ENCODE assay signal across 8 cellular contexts in the genomic region with DNA sequence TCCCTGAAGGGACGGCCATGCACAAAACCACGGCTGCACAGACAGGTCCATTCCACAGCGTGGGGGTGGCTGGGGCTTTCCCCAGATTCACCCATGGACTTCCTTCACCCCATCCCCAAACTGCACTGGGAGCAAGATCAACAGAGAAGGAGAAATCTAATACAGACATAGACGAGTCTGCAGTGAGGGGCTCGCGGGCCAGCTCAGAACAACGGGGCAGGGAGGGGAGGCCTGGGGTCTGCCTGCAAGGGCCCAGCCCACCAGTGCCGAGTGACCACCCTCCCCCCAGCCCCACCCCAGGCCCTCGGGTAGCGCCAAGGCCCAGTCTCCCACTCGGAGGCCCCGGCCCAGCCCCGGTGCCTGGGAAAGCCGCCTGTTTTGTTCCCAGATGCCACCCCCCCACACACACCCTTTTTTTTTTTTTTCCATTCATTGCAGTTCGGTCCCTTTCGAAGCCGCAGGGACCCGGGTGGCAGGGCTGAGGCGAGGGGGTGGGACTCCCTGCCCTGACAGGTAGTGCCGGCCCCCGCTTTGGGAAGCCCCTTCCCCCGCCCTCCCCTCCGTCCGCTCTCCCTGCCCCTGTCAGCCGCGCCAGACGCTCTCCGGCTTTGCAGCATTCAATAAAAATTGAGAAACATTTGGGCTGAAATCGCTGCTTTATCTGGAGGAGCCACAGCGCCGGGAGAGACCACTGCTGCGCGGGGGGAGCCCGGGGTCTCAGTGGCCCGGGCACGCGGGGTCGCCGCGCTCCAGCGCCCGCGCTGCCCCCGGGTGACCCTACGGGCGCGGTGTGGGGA. TPM values are rescaled to one million over a fixed set of nuclear protein-coding genes. Genes with fewer than 3 reads are reported as not detected.
DNase-seq lines count a peak whose midpoint lies in the region; ATAC-seq, FAIRE-seq and TF ChIP-seq lines count a peak whose summit lies in the region.

No MANE protein-coding gene starts in this region.

- no peaks in the 10 kb centered on the region for H3K36me3 ChIP-seq in hepatocyte (replicated peaks; ENCODE audit: insufficient read depth, low read depth)

- peaks cover 5% of the 10 kb centered on the region for H4K20me1 ChIP-seq in hepatocyte (ENCODE audit: insufficient read depth, poor library complexity, severe bottlenecking)

- peak overlapping the region; percentile 99 to 100 for H3K27ac ChIP-seq in A549
- peak overlapping the region; percentile 53 for H3K27ac ChIP-seq in hepatocyte

- peak overlapping the region; percentile 98 for H3K4me2 ChIP-seq in A549
- H3K4me2 ChIP-seq in hepatocyte, result peak overlapping the region; percentile 99

- CTCF ChIA-PET in A549 (lab: Yijun Ruan, JAX), result interaction anchor here (0.8 to 1.8 kb wide), 5 partner anchors 12 to 98 kb away, joined by 4 to 8 read pairs (median 5); no protein-coding TSS in a partner anchor

- H3K4me3 ChIP-seq in A549 (peak overlapping the region; percentile 97), hepatocyte (peak overlapping the region; percentile 79)

- H3K27me3 ChIP-seq in hepatocyte, result no peaks in the 10 kb centered on the region

- ATAC-seq in A549 (peak; percentile 54 to 60), GM18870 (IDR thresholded peaks at IDR 0.05; ENCODE audit: unreplicated experiment) (no peak)

- H3K4me1 ChIP-seq in A549 (peaks cover 27% of the 10 kb centered on the region), hepatocyte (ENCODE audit: insufficient read depth) (peaks cover 19% of the 10 kb centered on the region)

- POLR2A ChIA-PET in A549 (lab: Yijun Ruan, JAX), result no interaction called here

- peak; percentile 24 to 36 for DNase-seq in A549 (ENCODE audit: low read depth in 1 of 2, low spot score in 1 of 2)
- peak; percentile 55 for DNase-seq in GM19239 (ENCODE audit: insufficient read length, low spot score)
- peak; percentile 54 to 82 for DNase-seq in NOMO-1 (lab: John Stamatoyannopoulos, UW; ENCODE audit: unreplicated experiment in 2 of 2)
- DNase-seq in amygdala (lab: John Stamatoyannopoulos, UW), result peak in 40 of 56 donors; percentile 13 to 79 (median 54)
- peak; percentile 79 for DNase-seq in hepatocyte (ENCODE audit: low spot score)
- peak; percentile 28 for DNase-seq in renal cortical epithelial cell (ENCODE audit: low read depth)
- no peak for DNase-seq in COLO829 (ENCODE audit: low spot score)

- TF ChIP-seq POLR2A in A549 (IDR thresholded peaks at IDR 0.05; ENCODE audit: low read length), result no peak

- no peak overlapping the region for H2AFZ ChIP-seq in hepatocyte

- TF ChIP-seq EP300 in A549 (IDR thresholded peaks at IDR 0.05), result no peak

- TF ChIP-seq RAD21 in A549 (conservative IDR thresholded peaks at IDR 0.05 in 1 of 2, IDR thresholded peaks at IDR 0.05 in 1 of 2), result no peak

- peaks cover 25% of the 10 kb centered on the region for H3K79me2 ChIP-seq in hepatocyte

- 14% methylated on average over 18 of the region's 47 CpGs for WGBS in A549 (ENCODE audit: missing lambda C conversion rate)
- 8% methylated on average over 29 of the region's 47 CpGs for WGBS in hepatocyte (ENCODE audit: low lambda C conversion rate, missing lambda C conversion rate)

- TF ChIP-seq CTCF in A549 (IDR thresholded peaks at IDR 0.05) (no peak), hepatocyte (IDR thresholded peaks at IDR 0.05; ENCODE audit: poor library complexity) (no peak)

- H3K9me3 ChIP-seq in A549, result no peaks in the 10 kb centered on the region
- no peaks in the 10 kb centered on the region for H3K9me3 ChIP-seq in hepatocyte (ENCODE audit: low read depth)

- FAIRE-seq in A549 (lab: Jason Lieb, UNC) (no peak), GM19239 (lab: Jason Lieb, UNC) (no peak)

- no peaks in the 10 kb centered on the region for H3K9me2 ChIP-seq in hepatocyte (replicated peaks; ENCODE audit: insufficient read depth)

TF ChIP-seq in A549, 52 proteins besides CTCF, POLR2A, EP300 and RAD21:
- TF ChIP-seq, protein P1, sequence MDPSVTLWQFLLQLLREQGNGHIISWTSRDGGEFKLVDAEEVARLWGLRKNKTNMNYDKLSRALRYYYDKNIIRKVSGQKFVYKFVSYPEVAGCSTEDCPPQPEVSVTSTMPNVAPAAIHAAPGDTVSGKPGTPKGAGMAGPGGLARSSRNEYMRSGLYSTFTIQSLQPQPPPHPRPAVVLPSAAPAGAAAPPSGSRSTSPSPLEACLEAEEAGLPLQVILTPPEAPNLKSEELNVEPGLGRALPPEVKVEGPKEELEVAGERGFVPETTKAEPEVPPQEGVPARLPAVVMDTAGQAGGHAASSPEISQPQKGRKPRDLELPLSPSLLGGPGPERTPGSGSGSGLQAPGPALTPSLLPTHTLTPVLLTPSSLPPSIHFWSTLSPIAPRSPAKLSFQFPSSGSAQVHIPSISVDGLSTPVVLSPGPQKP (IDR thresholded peaks at IDR 0.05; ENCODE audit: low read depth, low read length), result no peak
- no peak for TF ChIP-seq JUN (IDR thresholded peaks at IDR 0.05)

RNA-seq across cellular contexts. Expression of gene EPHB2, which starts 0.6 kb away (rescaled TPM):
- polyA plus RNA-seq in A549 (2011; rRNA removed) (13.0 and 15.9 TPM in 2 replicates), A549 (2017; fragmentation: RNase III; extraction: RNeasy Plus Mini Kit Qiagen cat#74134 plus additional on column Dnase treatment) (31.4 to 35.3 TPM (median 33.8 TPM) in 3 replicates), hepatocyte (15.8 and 17.2 TPM in 2 replicates)
- 18.6 and 22.8 TPM in 2 replicates for polyA plus RNA-seq in A549 (2012; cell fraction: cytosol; rRNA removed)
- 40.4 and 46.8 TPM in 2 replicates for polyA plus RNA-seq in A549 (2012; cell fraction: nucleus; rRNA removed)
- polyA minus RNA-seq in A549 (2011; rRNA and poly(A)+ RNA removed), result 43.4 and 70.5 TPM in 2 replicates
- total RNA-seq in hepatocyte (11.9 and 18.3 TPM in 2 replicates), renal cortical epithelial cell (136 and 159 TPM in 2 replicates)

RNA-seq across cellular contexts. Expression of gene C1QB, which starts 57.1 kb away (rescaled TPM):
- polyA plus RNA-seq in A549 (2011; rRNA removed), result not detected in 2 replicates
- not detected in 2 replicates for polyA plus RNA-seq in A549 (2012; cell fraction: cytosol; rRNA removed)
- polyA plus RNA-seq in A549 (2012; cell fraction: nucleus; rRNA removed), result not detected in 2 replicates
- polyA plus RNA-seq in A549 (2017; fragmentation: RNase III; extraction: RNeasy Plus Mini Kit Qiagen cat#74134 plus additional on column Dnase treatment), result not detected in 3 replicates
- polyA minus RNA-seq in A549 (2011; rRNA and poly(A)+ RNA removed), result not detected in 2 replicates
- total RNA-seq in hepatocyte, result 7.9 and 10.3 TPM in 2 replicates
- 11.9 and 18.0 TPM in 2 replicates for polyA plus RNA-seq in hepatocyte
- not detected in 2 replicates for total RNA-seq in renal cortical epithelial cell
